In genomic region chr7:149454006-149454405, GRCh38 we compare ENCODE assay signal across 26 cellular contexts.
"Had no signal": no experiment of that assay in that cellular context is flagged by ENCODE, and none has a peak within 500 bp of the region (broad histone marks: within the 10 kb centered on the region; RNA-seq: fewer than 3 reads in every experiment).

No MANE protein-coding gene starts in this region.

- H3K27ac Mint-ChIP-seq: endodermal cell; stimulated activated naive B cell treated with anti-CD40 and anti-IgM and Interleukin-4, amounts not matched to agents 10 μg/mL and 1 μg/mL and 100 μg/mL, for 72 hours; stimulated activated naive CD8-positive, alpha-beta T cell treated with anti-CD3 and anti-CD28 coated beads, Interleukin-15, Interleukin-2, amounts not matched to agents 100 ng/mL and 50 ng/mL, for 24 hours had no signal

- H3K4me3 Mint-ChIP-seq: endodermal cell; immature natural killer cell; naive thymus-derived CD8-positive, alpha-beta T cell; nephron progenitor cell; stimulated activated naive B cell treated with anti-CD40 and anti-IgM and Interleukin-4, amounts not matched to agents 10 μg/mL and 1 μg/mL and 100 μg/mL, for 72 hours; stimulated activated naive CD8-positive, alpha-beta T cell treated with anti-CD3 and anti-CD28 coated beads, Interleukin-15, Interleukin-2, amounts not matched to agents 100 ng/mL and 50 ng/mL, for 24 hours had no signal

- H3K27me3 Mint-ChIP-seq: naive thymus-derived CD8-positive, alpha-beta T cell; stimulated activated naive B cell treated with anti-CD40 and anti-IgM and Interleukin-4, amounts not matched to agents 10 μg/mL and 1 μg/mL and 100 μg/mL, for 72 hours; stimulated activated naive CD8-positive, alpha-beta T cell treated with anti-CD3 and anti-CD28 coated beads, Interleukin-15, Interleukin-2, amounts not matched to agents 100 ng/mL and 50 ng/mL, for 24 hours had no signal

- DNase-seq: cerebellar nuclear complex; effector CD8-positive, alpha-beta T cell; foreskin melanocyte; glutamatergic neuron; heart right ventricle; hippocampal formation; immature natural killer cell; islet precursor cell; kidney glomerular epithelial cell; left colon; left ventricle myocardium inferior; mammary epithelial cell; mesendoderm; naive thymus-derived CD8-positive, alpha-beta T cell; nephron progenitor cell; nucleus accumbens; ovary; posterior cingulate gyrus; psoas muscle; right cardiac atrium; sigmoid colon; stimulated activated CD4-positive, alpha-beta T cell treated with anti-CD3 and anti-CD28 coated beads, Interleukin-15, amount 100 ng/mL, for 24 hours; stimulated activated CD4-positive, alpha-beta T cell treated with anti-CD3 and anti-CD28 coated beads, Interleukin-2, amount 100 ng/mL, for 48 hours; stimulated activated naive B cell treated with anti-CD40 and anti-IgM and Interleukin-4, amounts not matched to agents 10 μg/mL and 1 μg/mL and 100 μg/mL, for 72 hours had no signal

- H3K9me3 Mint-ChIP-seq: endodermal cell; immature natural killer cell; naive thymus-derived CD8-positive, alpha-beta T cell; nephron progenitor cell; stimulated activated naive B cell treated with anti-CD40 and anti-IgM and Interleukin-4, amounts not matched to agents 10 μg/mL and 1 μg/mL and 100 μg/mL, for 72 hours; stimulated activated naive CD8-positive, alpha-beta T cell treated with anti-CD3 and anti-CD28 coated beads, Interleukin-15, Interleukin-2, amounts not matched to agents 100 ng/mL and 50 ng/mL, for 24 hours had no signal
